ENCODE assay signal across 2 cellular contexts in genomic region chr12:6938353-6939186, GRCh38.
A peak's percentile ranks its signal among the peaks of the same experiment; 100 is the strongest.
TF ChIP-seq lines count a peak whose summit lies in the region.

No MANE protein-coding gene starts in this region.

TF ChIP-seq in WTC11, 78 proteins besides CTCF, POLR2A, EP300 and RAD21:
- TF ChIP-seq AR (CRISPR knock-in tag; IDR thresholded peaks at IDR 0.05) (0 out of 2 replicates have a peak, but pooled peaks have one; percentile 56), STAT6 (CRISPR knock-in tag; conservative IDR thresholded peaks at IDR 0.05; ENCODE audit: low read depth) (no peak), USF2 (CRISPR knock-in tag; IDR thresholded peaks at IDR 0.05) (no peak; the same call in 1 of the 2 replicates), ZMAT4 (CRISPR knock-in tag; IDR thresholded peaks at IDR 0.05) (0 out of 2 replicates have a peak, but pooled peaks have one; percentile 44), TP53 (CRISPR knock-in tag; IDR thresholded peaks at IDR 0.05) (no peak), JUN (CRISPR knock-in tag; IDR thresholded peaks at IDR 0.05) (no peak)
TF ChIP-seq in WTC11: peak in this region for 2.

TF ChIP-seq in HepG2, 621 proteins besides CTCF, POLR2A, EP300 and RAD21:
- TF ChIP-seq TCF12 (IDR thresholded peaks at IDR 0.05) = no peak
- no peak for TF ChIP-seq TCF12 (CRISPR knock-in tag; IDR thresholded peaks at IDR 0.05)
- no peak for TF ChIP-seq ZBTB38 (CRISPR knock-in tag; IDR thresholded peaks at IDR 0.05)
- TF ChIP-seq BCL6 (CRISPR knock-in tag; IDR thresholded peaks at IDR 0.05) = no peak
- no peak for TF ChIP-seq AKAP8 (CRISPR knock-in tag; IDR thresholded peaks at IDR 0.05)
- no peak for TF ChIP-seq USF2 (IDR thresholded peaks at IDR 0.05; ENCODE audit: low read depth, low read length)
- no peak for TF ChIP-seq USF2 (CRISPR knock-in tag; IDR thresholded peaks at IDR 0.05; ENCODE audit: borderline replicate concordance)
- TF ChIP-seq MTA1 (CRISPR knock-in tag; IDR thresholded peaks at IDR 0.05; ENCODE audit: borderline replicate concordance) = 0 out of 2 replicates have a peak, but pooled peaks have one; percentile 6
- peak; percentile 61 for TF ChIP-seq AGO2 (optimal IDR thresholded peaks at IDR 0.05; ENCODE audit: low read depth, low read length)
- no peak for TF ChIP-seq KLF9 (CRISPR knock-in tag; IDR thresholded peaks at IDR 0.05; ENCODE audit: low read depth)
- no peak for TF ChIP-seq U2AF2 (IDR thresholded peaks at IDR 0.05; ENCODE audit: low read depth, low read length)
- no peak for TF ChIP-seq MLLT10 (CRISPR knock-in tag; IDR thresholded peaks at IDR 0.05)
TF ChIP-seq in HepG2: peak in this region for 2.
